In the genomic region with DNA sequence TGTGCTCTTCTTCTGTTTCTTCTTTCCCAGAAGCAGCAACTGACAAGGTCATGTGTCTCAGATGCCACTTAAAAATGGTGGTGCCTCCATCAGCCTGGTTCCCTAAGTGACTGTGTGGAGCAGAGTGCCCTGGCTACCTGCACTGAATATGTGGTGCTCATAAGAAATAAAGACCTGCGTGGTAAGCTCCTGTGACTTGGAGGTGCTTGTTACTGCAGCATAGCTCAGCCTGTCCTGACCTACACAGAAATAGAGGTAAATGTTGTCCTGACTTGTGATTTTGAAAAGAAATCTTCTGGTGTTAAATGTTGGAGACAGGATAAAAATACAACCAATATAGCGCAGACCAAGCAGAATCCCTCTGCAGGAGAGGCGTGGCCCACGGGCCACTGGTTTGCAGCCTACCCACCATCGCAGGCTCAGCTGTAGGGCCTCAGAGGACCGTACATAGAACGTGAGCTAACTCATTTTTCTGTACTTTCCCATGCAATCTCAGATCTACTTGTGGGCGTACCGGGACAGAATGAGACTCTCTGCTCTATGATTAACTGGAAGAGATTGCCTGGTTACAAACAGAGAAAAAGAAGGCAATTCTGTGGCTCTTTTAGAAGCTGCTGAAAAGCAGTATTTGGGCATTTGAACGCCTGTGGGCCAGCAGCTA, we compare ENCODE assay signal across 15 cellular contexts.
DNase-seq lines count a peak whose midpoint lies in the region; ATAC-seq, FAIRE-seq and TF ChIP-seq lines count a peak whose summit lies in the region.
"Had no signal": no experiment of that assay in that cellular context is flagged by ENCODE, and none has a peak within 500 bp of the region (broad histone marks: within the 10 kb centered on the region; RNA-seq: fewer than 3 reads in every experiment).

No MANE protein-coding gene starts in this region.

- H3K4me3 ChIP-seq in RWPE2 (ENCODE audit: severe bottlenecking), result no peak overlapping the region
- no peak overlapping the region for H3K4me3 ChIP-seq in HepG2 (replicated peaks in 1 of 3; ENCODE audit: insufficient read depth in 1 of 3, low read depth in 2 of 3, low read length in 3 of 3)

- H3K4me1 ChIP-seq in RWPE2 (ENCODE audit: insufficient read depth, poor library complexity, severe bottlenecking), result no peaks in the 10 kb centered on the region
- H3K4me1 ChIP-seq in HepG2 (ENCODE audit: insufficient read depth, low read length), result no peaks in the 10 kb centered on the region

- no peak for ATAC-seq in RWPE2 (ENCODE audit: low read depth)
- no peak for ATAC-seq in HepG2
- no peak for ATAC-seq in HG03432 (IDR thresholded peaks at IDR 0.05; ENCODE audit: unreplicated experiment)
- no peak for ATAC-seq in HG02970 (IDR thresholded peaks at IDR 0.05; ENCODE audit: low FRiP score, unreplicated experiment)

- TF ChIP-seq CTCF in GM10248 (IDR thresholded peaks at IDR 0.05; ENCODE audit: control extremely low read depth, extremely low read depth, low read depth, missing control alignments), result no peak
- no peak for TF ChIP-seq CTCF in RWPE2 (IDR thresholded peaks at IDR 0.05; ENCODE audit: poor library complexity, severe bottlenecking)
- TF ChIP-seq CTCF in HepG2 (CRISPR knock-in tag; IDR thresholded peaks at IDR 0.05), result no peak

- no peak for FAIRE-seq in HepG2 (lab: Jason Lieb, UNC)

- 15% methylated on average over 10 of the region's 10 CpGs for WGBS in HepG2 (ENCODE audit: low lambda C conversion rate)

- no peak for TF ChIP-seq POLR2A in HepG2 (IDR thresholded peaks at IDR 0.05; ENCODE audit: insufficient read depth in 1 of 2, low read depth in 2 of 2, low read length in 2 of 2)

- H3K36me3 ChIP-seq in RWPE2 (ENCODE audit: low read depth) (no peaks in the 10 kb centered on the region), HepG2 (replicated peaks in 1 of 2; ENCODE audit: control insufficient read depth in 1 of 2, insufficient read depth in 2 of 2, low read length in 2 of 2) (no peaks in the 10 kb centered on the region)

- TF ChIP-seq EP300 in HepG2 (IDR thresholded peaks at IDR 0.05; ENCODE audit: low read depth in 2 of 2, low read length in 2 of 2), result no peak
- TF ChIP-seq EP300 in HepG2 (CRISPR knock-in tag; IDR thresholded peaks at IDR 0.05; ENCODE audit: borderline replicate concordance), result no peak

- peaks cover 35% of the 10 kb centered on the region for H3K27me3 ChIP-seq in RWPE2 (ENCODE audit: insufficient read depth, poor library complexity, severe bottlenecking)
- H3K27me3 ChIP-seq in HepG2 (ENCODE audit: control insufficient read depth in 1 of 2, insufficient read depth in 2 of 2, low read length in 2 of 2), result peaks cover 15 to 91% of the 10 kb centered on the region in 2 experiments

- BruUV-seq in HepG2 (replicated peaks; lab: Mats Ljungman, UMichigan), result no TSS peak

- H4K20me1 ChIP-seq in HepG2 (ENCODE audit: insufficient read depth, low read length), result peaks cover 6% of the 10 kb centered on the region; the same call in 1 of the 2 replicates

- DNase-seq in Ammon's horn (ENCODE audit: low spot score) (peak; percentile 40), GM10248 (ENCODE audit: extremely low spot score) (peak; percentile 46), RWPE2 (ENCODE audit: low spot score) (peak; percentile 6), HepG2 (ENCODE audit: low spot score) (no peak), NCI-H345 (lab: John Stamatoyannopoulos, UW) (no peak)
- DNase-seq in NK-92 treated with Interleukin-12 subunit alpha and Interleukin-12 subunit beta, amount 100 ng/mL, for 24 hours (lab: John Stamatoyannopoulos, UW), result no peak
- DNase-seq: ACHN, DMS 273 treated with DMSO at 0.1 percent for 48 hours, HCEC 1CT, NCI-H1048, NCI-H226, NCI-H69, SHP77 treated with DMSO at 0.1 percent for 48 hours had no signal

- no peak overlapping the region for H3K4me2 ChIP-seq in HepG2 (ENCODE audit: low read depth, low read length)

- in situ Hi-C loops in HepG2 (cut with HindIII; ENCODE audit: extremely low pct_ligation_motif_present, low pct_unique_long_range_greater_than_20kb), result no loop called here

- POLR2A ChIA-PET in GM10248 (lab: Yijun Ruan, JAX), result no interaction called here
- POLR2A ChIA-PET in HepG2 (lab: Yijun Ruan, JAX), result no interaction called here

- H3K79me2 ChIP-seq in HepG2 (ENCODE audit: insufficient read depth, low read length), result no peaks in the 10 kb centered on the region

- H3K9me3 ChIP-seq in RWPE2 (ENCODE audit: severe bottlenecking) (no peaks in the 10 kb centered on the region), HepG2 (ENCODE audit: low read length) (no peaks in the 10 kb centered on the region)

- intact Hi-C loops in HepG2 (cut with micrococcal nuclease; ENCODE audit: unreplicated experiment), result no loop called here

- no peak overlapping the region for H3K27ac ChIP-seq in RWPE2 (ENCODE audit: poor library complexity, severe bottlenecking)
- no peak overlapping the region for H3K27ac ChIP-seq in HepG2 (ENCODE audit: extremely low read length, insufficient read depth, low read length)

- TF ChIP-seq RAD21 in HepG2 (CRISPR knock-in tag; IDR thresholded peaks at IDR 0.05), result no peak

- H2AFZ ChIP-seq in HepG2 (ENCODE audit: low read length), result no peak overlapping the region

- H3K9ac ChIP-seq in HepG2 (ENCODE audit: insufficient read depth, low read depth, low read length), result no peak overlapping the region

- CTCF ChIA-PET in GM10248 (lab: Yijun Ruan, JAX) (interaction anchor here (1.0 to 2.1 kb wide), 2 partner anchors 33 to 70 kb away, joined by 3 to 7 read pairs; no protein-coding TSS in a partner anchor), HepG2 (lab: Yijun Ruan, JAX; ENCODE audit: low intra/inter-chr PET ratio, low total read pairs) (no interaction called here)

TF ChIP-seq in HepG2, 621 proteins besides CTCF, POLR2A, EP300 and RAD21:
- TF ChIP-seq ZNF619 (CRISPR knock-in tag; IDR thresholded peaks at IDR 0.05) (no peak), ZNF138 (CRISPR knock-in tag; IDR thresholded peaks at IDR 0.05; ENCODE audit: low read depth) (no peak), ZNF12 (CRISPR knock-in tag; IDR thresholded peaks at IDR 0.05) (peak; percentile 92), ZFP36L2 (CRISPR knock-in tag; IDR thresholded peaks at IDR 0.05) (no peak)

Comparison
In these comparisons a context has a peak if more than half of its experiments do, and no peak if none do; other contexts are left out.
1. DNase-seq: peak in Ammon's horn (single experiment), GM10248 (single experiment) and RWPE2 (single experiment); none in HepG2 (single experiment), NK-92 treated with Interleukin-12 subunit alpha and Interleukin-12 subunit beta, amount 100 ng/mL, for 24 hours (single experiment) and NCI-H345 (single experiment).